Comparison of ENCODE assay signal across 19 cellular contexts in the genomic region with DNA sequence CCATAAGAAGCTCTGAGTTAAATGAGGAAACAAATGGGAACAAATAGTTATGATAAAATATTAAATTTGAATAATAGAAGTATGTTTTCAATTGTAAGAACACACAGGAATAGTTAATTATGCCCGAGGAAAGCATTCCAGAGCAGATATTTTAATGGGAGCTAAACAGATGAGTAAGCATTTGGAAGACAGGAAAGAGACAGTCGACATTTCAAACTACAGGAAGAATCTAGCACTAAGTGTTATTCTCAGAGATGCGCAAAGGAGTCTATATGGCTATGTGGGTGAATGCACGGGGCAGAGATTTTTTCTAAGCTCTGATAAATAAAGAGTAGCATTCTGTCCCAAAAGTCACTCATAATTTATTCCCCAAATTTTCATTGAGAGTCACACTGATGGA.
DNase-seq lines count a peak whose midpoint lies in the region; ATAC-seq, FAIRE-seq and TF ChIP-seq lines count a peak whose summit lies in the region.
"Had no signal": no experiment of that assay in that cellular context is flagged by ENCODE, and none has a peak within 500 bp of the region (broad histone marks: within the 10 kb centered on the region; RNA-seq: fewer than 3 reads in every experiment).

No MANE protein-coding gene starts in this region.

- H3K27ac ChIP-seq in HUES64 (ENCODE audit: low read depth, low read length) (peak overlapping the region; percentile 53; the same call in 1 of the 2 replicates), astrocyte (ENCODE audit: low read depth, low read length) (peak overlapping the region; percentile 60), iPS-20b (ENCODE audit: low read length) (no peak overlapping the region)
- H3K27ac ChIP-seq: ascending aorta had no signal

- no peaks in the 10 kb centered on the region for H3K9me3 ChIP-seq in HUES64 (ENCODE audit: insufficient read depth, low read depth, low read length)
- H3K9me3 ChIP-seq in astrocyte (ENCODE audit: insufficient read depth, low read depth, low read length) = no peaks in the 10 kb centered on the region
- H3K9me3 ChIP-seq in iPS-20b (ENCODE audit: insufficient read depth, low read depth, low read length) = no peaks in the 10 kb centered on the region
- H3K9me3 ChIP-seq: ascending aorta, tibial artery had no signal

- peak; percentile 67 for DNase-seq in AG10803 (ENCODE audit: low read depth)
- no peak for DNase-seq in astrocyte (ENCODE audit: low read depth)
- no peak for DNase-seq in DMS153 treated with DMSO at 0.1 percent for 48 hours (lab: John Stamatoyannopoulos, UW; ENCODE audit: unreplicated experiment)
- no peak for DNase-seq in NK-92 (lab: John Stamatoyannopoulos, UW; ENCODE audit: unreplicated experiment)
- DNase-seq: activated CD4-positive, alpha-beta T cell treated with anti-CD3 and anti-CD28 coated beads, Interleukin-2, amount 50 U/mL, for 1 hour; activated naive CD4-positive, alpha-beta T cell; CD8-positive, alpha-beta memory T cell; left cardiac atrium; NCI-H1105; NCI-H526 treated with DMSO at 0.1 percent for 48 hours; stimulated activated CD4-positive, alpha-beta T cell treated with anti-CD3 and anti-CD28 coated beads, Interleukin-15, amount 100 ng/mL, for 24 hours; stimulated activated naive B cell treated with anti-CD40 and anti-IgM and Interleukin-4, amounts not matched to agents 10 μg/mL and 1 μg/mL and 100 μg/mL, for 72 hours; tibial artery had no signal

- TF ChIP-seq CTCF in AG10803 (conservative IDR thresholded peaks at IDR 0.05; ENCODE audit: low read length) = no peak
- no peak for TF ChIP-seq CTCF in astrocyte (IDR thresholded peaks at IDR 0.05; ENCODE audit: insufficient read depth, low read depth, low read length)

- H3K27me3 ChIP-seq in HUES64 (ENCODE audit: insufficient read depth, low read length) (no peaks in the 10 kb centered on the region), astrocyte (ENCODE audit: insufficient read depth, low read length) (no peaks in the 10 kb centered on the region), iPS-20b (ENCODE audit: insufficient read depth, low read length) (no peaks in the 10 kb centered on the region)
- H3K27me3 ChIP-seq: ascending aorta, tibial artery had no signal

- H3K4me2 ChIP-seq in astrocyte (ENCODE audit: low read length) = peak overlapping the region; percentile 74

- no peak for ATAC-seq in GM19324 (IDR thresholded peaks at IDR 0.05; ENCODE audit: low FRiP score, unreplicated experiment)
- no peak for ATAC-seq in HG02870 (IDR thresholded peaks at IDR 0.05; ENCODE audit: unreplicated experiment)
- ATAC-seq: left cardiac atrium; stimulated activated naive B cell treated with anti-CD40 and anti-IgM and Interleukin-4, amounts not matched to agents 10 μg/mL and 1 μg/mL and 100 μg/mL, for 72 hours had no signal

- peaks cover 11% of the 10 kb centered on the region for H3K4me1 Mint-ChIP-seq in astrocyte (ENCODE audit: low read depth, unreplicated experiment)
- H3K4me1 Mint-ChIP-seq: stimulated activated naive B cell treated with anti-CD40 and anti-IgM and Interleukin-4, amounts not matched to agents 10 μg/mL and 1 μg/mL and 100 μg/mL, for 72 hours had no signal

- no peaks in the 10 kb centered on the region for H3K27me3 Mint-ChIP-seq in astrocyte (ENCODE audit: low read depth, unreplicated experiment)
- H3K27me3 Mint-ChIP-seq: stimulated activated naive B cell treated with anti-CD40 and anti-IgM and Interleukin-4, amounts not matched to agents 10 μg/mL and 1 μg/mL and 100 μg/mL, for 72 hours had no signal

- H3K4me3 ChIP-seq in AG10803 (ENCODE audit: low read length) (peak overlapping the region; percentile 37), HUES64 (ENCODE audit: low read length) (no peak overlapping the region), astrocyte (ENCODE audit: insufficient read depth, low read depth, low read length) (peak overlapping the region; percentile 17), iPS-20b (ENCODE audit: low read length) (peak overlapping the region; percentile 19; the same call in 1 of the 2 replicates)
- H3K4me3 ChIP-seq: ascending aorta, tibial artery had no signal

- no peak for FAIRE-seq in astrocyte (lab: Jason Lieb, UNC)
- FAIRE-seq: frontal cortex had no signal

- H3K4me1 ChIP-seq in HUES64 (ENCODE audit: insufficient read depth, low read length) = peaks cover 23% of the 10 kb centered on the region
- H3K4me1 ChIP-seq in astrocyte (ENCODE audit: insufficient read depth, low read length) = no peaks in the 10 kb centered on the region
- peaks cover 22% of the 10 kb centered on the region for H3K4me1 ChIP-seq in iPS-20b (ENCODE audit: insufficient read depth, low read length)

- no peaks in the 10 kb centered on the region for H3K36me3 Mint-ChIP-seq in astrocyte (ENCODE audit: low read depth, unreplicated experiment)
- H3K36me3 Mint-ChIP-seq: CD8-positive, alpha-beta memory T cell; stimulated activated naive B cell treated with anti-CD40 and anti-IgM and Interleukin-4, amounts not matched to agents 10 μg/mL and 1 μg/mL and 100 μg/mL, for 72 hours had no signal

- no peak overlapping the region for H3K9ac ChIP-seq in HUES64 (ENCODE audit: low read depth, low read length)
- peak overlapping the region; percentile 60 for H3K9ac ChIP-seq in astrocyte (ENCODE audit: low read length)
- H3K9ac ChIP-seq in iPS-20b (ENCODE audit: low read depth, low read length) = no peak overlapping the region

- WGBS in HUES64 = 80% methylated on average over 4 of the region's 4 CpGs

- no peak overlapping the region for H3K4me3 Mint-ChIP-seq in astrocyte (ENCODE audit: unreplicated experiment)
- H3K4me3 Mint-ChIP-seq: CD8-positive, alpha-beta memory T cell; stimulated activated naive B cell treated with anti-CD40 and anti-IgM and Interleukin-4, amounts not matched to agents 10 μg/mL and 1 μg/mL and 100 μg/mL, for 72 hours had no signal

- H2AFZ ChIP-seq in astrocyte (ENCODE audit: low read depth, low read length) = peak overlapping the region; percentile 41

- peak overlapping the region; percentile 51 for H3K27ac Mint-ChIP-seq in astrocyte (ENCODE audit: unreplicated experiment)
- H3K27ac Mint-ChIP-seq: CD8-positive, alpha-beta memory T cell; stimulated activated naive B cell treated with anti-CD40 and anti-IgM and Interleukin-4, amounts not matched to agents 10 μg/mL and 1 μg/mL and 100 μg/mL, for 72 hours had no signal

- H3K79me2 ChIP-seq in astrocyte (ENCODE audit: insufficient read depth, low read length) = no peaks in the 10 kb centered on the region

- no peaks in the 10 kb centered on the region for H3K9me3 Mint-ChIP-seq in astrocyte (ENCODE audit: unreplicated experiment)
- H3K9me3 Mint-ChIP-seq: CD8-positive, alpha-beta memory T cell had no signal

- H4K20me1 ChIP-seq in astrocyte (ENCODE audit: insufficient read depth, low read length) = no peaks in the 10 kb centered on the region

- H3K36me3 ChIP-seq in HUES64 (ENCODE audit: insufficient read depth, low read length) = no peaks in the 10 kb centered on the region
- no peaks in the 10 kb centered on the region for H3K36me3 ChIP-seq in astrocyte (ENCODE audit: insufficient read depth, low read length)
- no peaks in the 10 kb centered on the region for H3K36me3 ChIP-seq in iPS-20b (ENCODE audit: insufficient read depth, low read depth, low read length)
- H3K36me3 ChIP-seq: ascending aorta, tibial artery had no signal
